ENCODE assay signal across 17 cellular contexts in genomic region chr5:175743676-175744210, GRCh38.
A peak's percentile ranks its signal among the peaks of the same experiment; 100 is the strongest.
DNase-seq lines count a peak whose midpoint lies in the region; ATAC-seq and TF ChIP-seq lines count a peak whose summit lies in the region.
"Had no signal": no experiment of that assay in that cellular context is flagged by ENCODE, and none has a peak within 500 bp of the region (broad histone marks: within the 10 kb centered on the region; RNA-seq: fewer than 3 reads in every experiment).

No MANE protein-coding gene starts in this region.

- TF ChIP-seq CTCF in PC-3 (conservative IDR thresholded peaks at IDR 0.05; ENCODE audit: low read depth, low read length) (no peak), endodermal cell (conservative IDR thresholded peaks at IDR 0.05) (no peak)

- H3K4me3 Mint-ChIP-seq in endodermal cell, result no peak overlapping the region
- H3K4me3 Mint-ChIP-seq: activated naive CD4-positive, alpha-beta T cell treated with anti-CD3 and anti-CD28 coated beads, Interleukin-2, amount 50 U/mL, for 24 hours had no signal

- no peak overlapping the region for H3K27ac ChIP-seq in PC-3 (ENCODE audit: low read length)
- no peak overlapping the region for H3K27ac ChIP-seq in endodermal cell (ENCODE audit: low read depth, low read length)
- no peak overlapping the region for H3K27ac ChIP-seq in neuronal stem cell (replicated peaks; ENCODE audit: low read length)
- H3K27ac ChIP-seq: 22Rv1, skin epidermis, stomach, WERI-Rb-1 had no signal

- H3K79me2 ChIP-seq in PC-3 (ENCODE audit: low read length), result no peaks in the 10 kb centered on the region

- no peak overlapping the region for H2BK15ac ChIP-seq in neuronal stem cell (ENCODE audit: low read length)

- no peak overlapping the region for H3K23ac ChIP-seq in neuronal stem cell (ENCODE audit: low read depth, low read length, poor library complexity)

- intact Hi-C loops in PC-3 (cut with micrococcal nuclease), result no loop called here

- no peak overlapping the region for H3K18ac ChIP-seq in neuronal stem cell (ENCODE audit: low read length)

- no peak overlapping the region for H3K14ac ChIP-seq in neuronal stem cell (ENCODE audit: low read length)

- CTCF ChIA-PET in PC-3 (lab: Charles Lee), result no interaction called here

- H4K8ac ChIP-seq in neuronal stem cell (ENCODE audit: low read depth, low read length), result no peak overlapping the region

- no peak overlapping the region for H4K91ac ChIP-seq in neuronal stem cell (ENCODE audit: low read depth, low read length, poor library complexity)

- no peaks in the 10 kb centered on the region for H3K9me3 Mint-ChIP-seq in endodermal cell
- H3K9me3 Mint-ChIP-seq: activated naive CD4-positive, alpha-beta T cell treated with anti-CD3 and anti-CD28 coated beads, Interleukin-2, amount 50 U/mL, for 24 hours had no signal

- H2BK12ac ChIP-seq in neuronal stem cell (ENCODE audit: low read length), result no peak overlapping the region

- H4K20me1 ChIP-seq in PC-3 (ENCODE audit: low read length), result no peaks in the 10 kb centered on the region

- H3K27me3 ChIP-seq in PC-3 (ENCODE audit: low read length) (peaks cover 16% of the 10 kb centered on the region), endodermal cell (ENCODE audit: control insufficient read depth, insufficient read depth, low read length, poor library complexity, severe bottlenecking) (peaks cover 8% of the 10 kb centered on the region), neuronal stem cell (ENCODE audit: control insufficient read depth in 3 of 3, insufficient read depth in 3 of 3, low read depth in 1 of 3, low read length in 3 of 3) (no peaks in the 10 kb centered on the region)

- H3K4me1 Mint-ChIP-seq in endodermal cell, result peaks cover 2% of the 10 kb centered on the region
- H3K4me1 Mint-ChIP-seq: activated naive CD4-positive, alpha-beta T cell treated with anti-CD3 and anti-CD28 coated beads, Interleukin-2, amount 50 U/mL, for 24 hours had no signal

- H3K9me3 ChIP-seq in PC-3 (ENCODE audit: low read length), result no peaks in the 10 kb centered on the region
- H3K9me3 ChIP-seq in endodermal cell (ENCODE audit: control insufficient read depth, low read length), result no peaks in the 10 kb centered on the region
- no peaks in the 10 kb centered on the region for H3K9me3 ChIP-seq in neuronal stem cell (replicated peaks in 1 of 2; ENCODE audit: control insufficient read depth in 2 of 2, insufficient read depth in 1 of 2, low read depth in 1 of 2, low read length in 2 of 2)

- no peak overlapping the region for H3K27ac Mint-ChIP-seq in endodermal cell
- H3K27ac Mint-ChIP-seq: activated naive CD4-positive, alpha-beta T cell treated with anti-CD3 and anti-CD28 coated beads, Interleukin-2, amount 50 U/mL, for 24 hours had no signal

- DNase-seq in DMS 273 (lab: John Stamatoyannopoulos, UW; ENCODE audit: unreplicated experiment) (peak; percentile 28), DMS 273 treated with DMSO at 0.1 percent for 48 hours (lab: John Stamatoyannopoulos, UW) (no peak), PC-3 (peak; percentile 44), endodermal cell (peak; percentile 68), neuronal stem cell (ENCODE audit: low spot score) (peak; percentile 36), cerebellum (ENCODE audit: low spot score) (no peak), inferior parietal cortex (ENCODE audit: extremely low spot score) (no peak), NCI-H526 treated with DMSO at 0.1 percent for 48 hours (lab: John Stamatoyannopoulos, UW) (no peak)
- DNase-seq: erythroblast, NCI-H2029 treated with DMSO at 0.1 percent for 48 hours, NCI-H82, occipital lobe, stomach, WERI-Rb-1 had no signal

- POLR2A ChIA-PET in PC-3 (lab: Charles Lee; ENCODE audit: unreplicated experiment), result no interaction called here

- no peaks in the 10 kb centered on the region for H3K79me1 ChIP-seq in neuronal stem cell (ENCODE audit: low read depth, low read length)

- no peaks in the 10 kb centered on the region for H3F3A ChIP-seq in PC-3 (ENCODE audit: low read length, unreplicated experiment)

- no peaks in the 10 kb centered on the region for H3K9me2 ChIP-seq in PC-3 (replicated peaks; ENCODE audit: low read length)

- BruUV-seq in PC-3 (replicated peaks; lab: Mats Ljungman, UMichigan), result no TSS peak

- H3K27me3 Mint-ChIP-seq in endodermal cell (ENCODE audit: insufficient read depth), result peaks cover 3% of the 10 kb centered on the region

- H2AFZ ChIP-seq in PC-3 (ENCODE audit: low read length), result no peak overlapping the region
- no peak overlapping the region for H2AFZ ChIP-seq in neuronal stem cell (ENCODE audit: low read length)

- no peak overlapping the region for H3K4me3 ChIP-seq in PC-3 (ENCODE audit: low read length)
- H3K4me3 ChIP-seq in endodermal cell (ENCODE audit: low read length), result no peak overlapping the region
- no peak overlapping the region for H3K4me3 ChIP-seq in neuronal stem cell (ENCODE audit: low read length in 2 of 2)
- H3K4me3 ChIP-seq: skin epidermis, stomach had no signal

- ATAC-seq in PC-3, result no peak

- no peaks in the 10 kb centered on the region for H3K36me3 ChIP-seq in PC-3 (ENCODE audit: low read depth, low read length)
- H3K36me3 ChIP-seq in endodermal cell (ENCODE audit: control insufficient read depth, insufficient read depth, low read length), result no peaks in the 10 kb centered on the region
- H3K36me3 ChIP-seq in neuronal stem cell (replicated peaks in 1 of 2; ENCODE audit: control insufficient read depth in 2 of 2, insufficient read depth in 2 of 2, low read length in 2 of 2), result no peaks in the 10 kb centered on the region
- H3K36me3 ChIP-seq: stomach, WERI-Rb-1 had no signal

- H3K4me2 ChIP-seq in PC-3 (ENCODE audit: low read length) (no peak overlapping the region), neuronal stem cell (ENCODE audit: insufficient read depth, low read length, poor library complexity, severe bottlenecking) (no peak overlapping the region)

- WGBS in endodermal cell (ENCODE audit: insufficient coverage in 1 of 2, insufficient read length in 1 of 2), 2 experiments, result 77 to 100% methylated on average over 1 of the region's 1 CpG
- WGBS in neuronal stem cell (ENCODE audit: extremely low coverage in 2 of 2, insufficient read length in 2 of 2, insufficient replicate concordance in 1 of 2), 2 donors, result no CpG with 5 or more reads among the region's 1 CpG

- H3K9ac ChIP-seq in PC-3 (ENCODE audit: low read length) (no peak overlapping the region), endodermal cell (ENCODE audit: extremely low read depth, low read length, poor library complexity, severe bottlenecking) (no peak overlapping the region), neuronal stem cell (ENCODE audit: low read depth, low read length, poor library complexity) (no peak overlapping the region)

- H3K36me3 Mint-ChIP-seq in endodermal cell (ENCODE audit: low read depth), result no peaks in the 10 kb centered on the region
- H3K36me3 Mint-ChIP-seq: activated naive CD4-positive, alpha-beta T cell treated with anti-CD3 and anti-CD28 coated beads, Interleukin-2, amount 50 U/mL, for 24 hours had no signal

- no peak overlapping the region for H2AK5ac ChIP-seq in neuronal stem cell (ENCODE audit: low read depth, low read length)

- no peak overlapping the region for H2BK5ac ChIP-seq in neuronal stem cell (ENCODE audit: low read length)

- H2BK120ac ChIP-seq in neuronal stem cell (ENCODE audit: low read depth, low read length), result no peak overlapping the region

- no peak overlapping the region for H3K4ac ChIP-seq in neuronal stem cell (ENCODE audit: low read length)

- H3K4me1 ChIP-seq in PC-3 (ENCODE audit: insufficient read depth, low read length), result no peaks in the 10 kb centered on the region
- no peaks in the 10 kb centered on the region for H3K4me1 ChIP-seq in endodermal cell (ENCODE audit: control insufficient read depth, insufficient read depth, low read length)
- peaks cover 0 to 2% of the 10 kb centered on the region in 2 donors for H3K4me1 ChIP-seq in neuronal stem cell (ENCODE audit: control insufficient read depth in 2 of 2, insufficient read depth in 1 of 2, low read depth in 1 of 2, low read length in 2 of 2)
- H3K4me1 ChIP-seq: stomach had no signal

Comparison
In these comparisons a context has a peak if more than half of its experiments do, and no peak if none do; other contexts are left out.
1. DNase-seq: peak in DMS 273 (single experiment), PC-3 (single experiment), endodermal cell (single experiment) and neuronal stem cell (single experiment); none in DMS 273 treated with DMSO at 0.1 percent for 48 hours (single experiment), cerebellum (single experiment), inferior parietal cortex (single experiment) and NCI-H526 treated with DMSO at 0.1 percent for 48 hours (single experiment).